ENCODE assay signal across 9 cellular contexts in the genomic region with DNA sequence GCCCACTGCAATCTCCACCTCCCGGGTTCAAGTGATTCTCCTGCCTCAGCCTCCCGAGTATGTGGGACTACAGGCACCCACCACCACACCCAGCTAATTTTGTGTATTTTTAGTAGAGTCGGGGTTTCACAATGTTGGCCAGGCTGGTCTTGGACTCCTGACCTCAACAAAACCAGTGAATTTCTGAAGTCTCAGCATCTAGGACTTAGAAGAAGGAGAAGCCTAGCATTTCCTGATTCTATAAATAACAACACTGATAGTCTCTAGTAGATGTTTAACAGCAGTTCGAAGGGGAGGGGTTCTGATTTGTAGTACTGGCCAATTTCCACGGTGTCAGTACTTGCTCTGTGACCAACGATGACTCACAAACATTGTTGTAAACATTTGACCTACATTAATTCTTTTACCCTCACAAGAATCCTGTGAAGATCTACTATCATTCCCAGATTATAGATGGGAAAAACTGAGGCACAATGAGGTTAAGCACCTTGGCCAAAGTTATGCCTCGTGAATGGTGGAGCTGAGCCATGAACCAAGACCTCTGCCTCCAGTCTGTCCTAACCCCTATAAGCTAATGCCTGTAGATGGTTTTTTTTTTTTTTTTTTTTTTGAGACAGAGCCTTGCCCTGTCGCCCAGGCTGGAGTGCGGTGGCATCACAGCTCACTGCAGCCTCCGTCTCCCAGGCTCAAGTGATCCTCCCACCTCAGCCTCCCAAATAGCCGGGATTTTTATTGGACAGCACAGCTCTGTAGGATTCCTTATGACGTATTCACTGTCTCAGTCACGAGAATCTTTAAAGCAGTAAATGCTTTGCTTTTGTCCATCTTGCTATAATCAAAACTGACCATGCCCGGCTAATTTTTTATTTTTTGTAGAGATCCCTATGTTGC. TPM values are rescaled to one million over a fixed set of nuclear protein-coding genes. Genes with fewer than 3 reads are reported as not detected.
DNase-seq lines count a peak whose midpoint lies in the region; TF ChIP-seq lines count a peak whose summit lies in the region.
"Had no signal": no experiment of that assay in that cellular context is flagged by ENCODE, and none has a peak within 500 bp of the region (broad histone marks: within the 10 kb centered on the region; RNA-seq: fewer than 3 reads in every experiment).

No MANE protein-coding gene starts in this region.

- peak; percentile 50 for DNase-seq in AG09319 (ENCODE audit: extremely low read depth, low read depth)
- DNase-seq in LoVo (ENCODE audit: low spot score): peak; percentile 96
- DNase-seq in astrocyte of the hippocampus (ENCODE audit: low read depth, low spot score): peak; percentile 74
- DNase-seq in left kidney (ENCODE audit: low read depth, low spot score): peak; percentile 28
- no peak for DNase-seq in NCI-H187 (lab: John Stamatoyannopoulos, UW)
- DNase-seq in thyroid gland: no peak
- no peak for DNase-seq in NCI-H1417 (lab: John Stamatoyannopoulos, UW)
- DNase-seq in WERI-Rb-1: no peak

- no peaks in the 10 kb centered on the region for H3K9me3 ChIP-seq in thyroid gland
- no peaks in the 10 kb centered on the region for H3K9me3 ChIP-seq in WERI-Rb-1 (ENCODE audit: severe bottlenecking)
- H3K9me3 ChIP-seq: thoracic aorta had no signal

- intact Hi-C loops in thyroid gland (cut with DNase I): no loop called here

- H3K27ac ChIP-seq in thyroid gland (peak overlapping the region in 1 of 3 donors; percentile 40), WERI-Rb-1 (no peak overlapping the region)
- H3K27ac ChIP-seq: thoracic aorta had no signal

- peaks cover 6 to 12% of the 10 kb centered on the region in 2 donors for H3K4me1 ChIP-seq in thyroid gland

- no peak for TF ChIP-seq POLR2A in thyroid gland (IDR thresholded peaks at IDR 0.05)

- WGBS in thyroid gland, 2 donors: 74 to 84% methylated on average over 14 of the region's 14 CpGs

- no peak for TF ChIP-seq CTCF in AG09319 (IDR thresholded peaks at IDR 0.05; ENCODE audit: low read depth, low read length)
- no peak for TF ChIP-seq CTCF in thyroid gland (IDR thresholded peaks at IDR 0.05)
- no peak for TF ChIP-seq CTCF in WERI-Rb-1 (IDR thresholded peaks at IDR 0.05; ENCODE audit: low read depth, low read length)

- H3K4me3 ChIP-seq in thyroid gland (replicated peaks in 1 of 3): no peak overlapping the region
- H3K4me3 ChIP-seq in WERI-Rb-1 (ENCODE audit: low read depth, low read length): no peak overlapping the region
- H3K4me3 ChIP-seq: thoracic aorta had no signal

- H3K27me3 ChIP-seq in thyroid gland: no peaks in the 10 kb centered on the region
- H3K27me3 ChIP-seq in WERI-Rb-1 (ENCODE audit: insufficient read depth, low read depth, severe bottlenecking): no peaks in the 10 kb centered on the region

- H3K36me3 ChIP-seq in thyroid gland (no peaks in the 10 kb centered on the region), WERI-Rb-1 (no peaks in the 10 kb centered on the region)

RNA-seq across cellular contexts. Expression of gene P2RX4, which starts 5.2 kb away (rescaled TPM):
- total RNA-seq in thyroid gland: 10 to 100 TPM; 36.8 to 87.3 (median 56.1) TPM

Comparison
In these comparisons a context has a peak if more than half of its experiments do, and no peak if none do; other contexts are left out.
1. DNase-seq: peak in AG09319 (single experiment), LoVo (single experiment), astrocyte of the hippocampus (single experiment) and left kidney (single experiment); none in NCI-H187 (0 of 2), thyroid gland (0 of 2), NCI-H1417 (0 of 3) and WERI-Rb-1 (single experiment).